In genomic region chr1:19504796-19505693, GRCh38 we compare ENCODE assay signal across 2 cellular contexts.
TF ChIP-seq lines count a peak whose summit lies in the region.

No MANE protein-coding gene starts in this region.

TF ChIP-seq in liver, 16 proteins besides CTCF, POLR2A, EP300 and RAD21 (continued from another document):
- TF ChIP-seq SP1 (IDR thresholded peaks at IDR 0.05): peak; percentile 33

TF ChIP-seq in GM23338, 12 proteins besides CTCF, POLR2A, EP300 and RAD21 (continued from another document):
- TF ChIP-seq, protein P1, sequence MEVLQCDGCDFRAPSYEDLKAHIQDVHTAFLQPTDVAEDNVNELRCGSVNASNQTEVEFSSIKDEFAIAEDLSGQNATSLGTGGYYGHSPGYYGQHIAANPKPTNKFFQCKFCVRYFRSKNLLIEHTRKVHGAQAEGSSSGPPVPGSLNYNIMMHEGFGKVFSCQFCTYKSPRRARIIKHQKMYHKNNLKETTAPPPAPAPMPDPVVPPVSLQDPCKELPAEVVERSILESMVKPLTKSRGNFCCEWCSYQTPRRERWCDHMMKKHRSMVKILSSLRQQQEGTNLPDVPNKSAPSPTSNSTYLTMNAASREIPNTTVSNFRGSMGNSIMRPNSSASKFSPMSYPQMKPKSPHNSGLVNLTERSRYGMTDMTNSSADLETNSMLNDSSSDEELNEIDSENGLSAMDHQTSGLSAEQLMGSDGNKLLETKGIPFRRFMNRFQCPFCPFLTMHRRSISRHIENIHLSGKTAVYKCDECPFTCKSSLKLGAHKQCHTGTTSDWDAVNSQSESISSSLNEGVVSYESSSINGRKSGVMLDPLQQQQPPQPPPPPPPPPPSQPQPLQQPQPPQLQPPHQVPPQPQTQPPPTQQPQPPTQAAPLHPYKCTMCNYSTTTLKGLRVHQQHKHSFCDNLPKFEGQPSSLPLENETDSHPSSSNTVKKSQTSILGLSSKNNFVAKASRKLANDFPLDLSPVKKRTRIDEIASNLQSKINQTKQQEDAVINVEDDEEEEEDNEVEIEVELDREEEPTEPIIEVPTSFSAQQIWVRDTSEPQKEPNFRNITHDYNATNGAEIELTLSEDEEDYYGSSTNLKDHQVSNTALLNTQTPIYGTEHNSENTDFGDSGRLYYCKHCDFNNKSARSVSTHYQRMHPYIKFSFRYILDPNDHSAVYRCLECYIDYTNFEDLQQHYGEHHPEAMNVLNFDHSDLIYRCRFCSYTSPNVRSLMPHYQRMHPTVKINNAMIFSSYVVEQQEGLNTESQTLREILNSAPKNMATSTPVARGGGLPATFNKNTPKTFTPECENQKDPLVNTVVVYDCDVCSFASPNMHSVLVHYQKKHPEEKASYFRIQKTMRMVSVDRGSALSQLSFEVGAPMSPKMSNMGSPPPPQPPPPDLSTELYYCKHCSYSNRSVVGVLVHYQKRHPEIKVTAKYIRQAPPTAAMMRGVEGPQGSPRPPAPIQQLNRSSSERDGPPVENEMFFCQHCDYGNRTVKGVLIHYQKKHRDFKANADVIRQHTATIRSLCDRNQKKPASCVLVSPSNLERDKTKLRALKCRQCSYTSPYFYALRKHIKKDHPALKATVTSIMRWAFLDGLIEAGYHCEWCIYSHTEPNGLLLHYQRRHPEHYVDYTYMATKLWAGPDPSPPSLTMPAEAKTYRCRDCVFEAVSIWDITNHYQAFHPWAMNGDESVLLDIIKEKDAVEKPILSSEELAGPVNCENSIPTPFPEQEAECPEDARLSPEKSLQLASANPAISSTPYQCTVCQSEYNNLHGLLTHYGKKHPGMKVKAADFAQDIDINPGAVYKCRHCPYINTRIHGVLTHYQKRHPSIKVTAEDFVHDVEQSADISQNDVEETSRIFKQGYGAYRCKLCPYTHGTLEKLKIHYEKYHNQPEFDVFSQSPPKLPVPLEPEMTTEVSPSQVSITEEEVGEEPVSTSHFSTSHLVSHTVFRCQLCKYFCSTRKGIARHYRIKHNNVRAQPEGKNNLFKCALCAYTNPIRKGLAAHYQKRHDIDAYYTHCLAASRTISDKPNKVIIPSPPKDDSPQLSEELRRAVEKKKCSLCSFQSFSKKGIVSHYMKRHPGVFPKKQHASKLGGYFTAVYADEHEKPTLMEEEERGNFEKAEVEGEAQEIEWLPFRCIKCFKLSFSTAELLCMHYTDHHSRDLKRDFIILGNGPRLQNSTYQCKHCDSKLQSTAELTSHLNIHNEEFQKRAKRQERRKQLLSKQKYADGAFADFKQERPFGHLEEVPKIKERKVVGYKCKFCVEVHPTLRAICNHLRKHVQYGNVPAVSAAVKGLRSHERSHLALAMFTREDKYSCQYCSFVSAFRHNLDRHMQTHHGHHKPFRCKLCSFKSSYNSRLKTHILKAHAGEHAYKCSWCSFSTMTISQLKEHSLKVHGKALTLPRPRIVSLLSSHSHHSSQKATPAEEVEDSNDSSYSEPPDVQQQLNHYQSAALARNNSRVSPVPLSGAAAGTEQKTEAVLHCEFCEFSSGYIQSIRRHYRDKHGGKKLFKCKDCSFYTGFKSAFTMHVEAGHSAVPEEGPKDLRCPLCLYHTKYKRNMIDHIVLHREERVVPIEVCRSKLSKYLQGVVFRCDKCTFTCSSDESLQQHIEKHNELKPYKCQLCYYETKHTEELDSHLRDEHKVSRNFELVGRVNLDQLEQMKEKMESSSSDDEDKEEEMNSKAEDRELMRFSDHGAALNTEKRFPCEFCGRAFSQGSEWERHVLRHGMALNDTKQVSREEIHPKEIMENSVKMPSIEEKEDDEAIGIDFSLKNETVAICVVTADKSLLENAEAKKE (CRISPR knock-in tag; IDR thresholded peaks at IDR 0.05): no peak
- TF ChIP-seq ETS1 (IDR thresholded peaks at IDR 0.05) (no peak), ZNF331 (CRISPR knock-in tag; IDR thresholded peaks at IDR 0.05; ENCODE audit: low read depth) (no peak), ZNF114 (CRISPR knock-in tag; IDR thresholded peaks at IDR 0.05) (no peak), CREB1 (CRISPR knock-in tag; IDR thresholded peaks at IDR 0.05; ENCODE audit: low read depth) (no peak), NANOG (IDR thresholded peaks at IDR 0.05; ENCODE audit: borderline replicate concordance) (no peak), EZH2 (IDR thresholded peaks at IDR 0.05; ENCODE audit: low read depth, unreplicated experiment) (no peak), EZH2phosphoT487 (IDR thresholded peaks at IDR 0.05; ENCODE audit: unreplicated experiment) (no peak)
- TF ChIP-seq, protein P2, sequence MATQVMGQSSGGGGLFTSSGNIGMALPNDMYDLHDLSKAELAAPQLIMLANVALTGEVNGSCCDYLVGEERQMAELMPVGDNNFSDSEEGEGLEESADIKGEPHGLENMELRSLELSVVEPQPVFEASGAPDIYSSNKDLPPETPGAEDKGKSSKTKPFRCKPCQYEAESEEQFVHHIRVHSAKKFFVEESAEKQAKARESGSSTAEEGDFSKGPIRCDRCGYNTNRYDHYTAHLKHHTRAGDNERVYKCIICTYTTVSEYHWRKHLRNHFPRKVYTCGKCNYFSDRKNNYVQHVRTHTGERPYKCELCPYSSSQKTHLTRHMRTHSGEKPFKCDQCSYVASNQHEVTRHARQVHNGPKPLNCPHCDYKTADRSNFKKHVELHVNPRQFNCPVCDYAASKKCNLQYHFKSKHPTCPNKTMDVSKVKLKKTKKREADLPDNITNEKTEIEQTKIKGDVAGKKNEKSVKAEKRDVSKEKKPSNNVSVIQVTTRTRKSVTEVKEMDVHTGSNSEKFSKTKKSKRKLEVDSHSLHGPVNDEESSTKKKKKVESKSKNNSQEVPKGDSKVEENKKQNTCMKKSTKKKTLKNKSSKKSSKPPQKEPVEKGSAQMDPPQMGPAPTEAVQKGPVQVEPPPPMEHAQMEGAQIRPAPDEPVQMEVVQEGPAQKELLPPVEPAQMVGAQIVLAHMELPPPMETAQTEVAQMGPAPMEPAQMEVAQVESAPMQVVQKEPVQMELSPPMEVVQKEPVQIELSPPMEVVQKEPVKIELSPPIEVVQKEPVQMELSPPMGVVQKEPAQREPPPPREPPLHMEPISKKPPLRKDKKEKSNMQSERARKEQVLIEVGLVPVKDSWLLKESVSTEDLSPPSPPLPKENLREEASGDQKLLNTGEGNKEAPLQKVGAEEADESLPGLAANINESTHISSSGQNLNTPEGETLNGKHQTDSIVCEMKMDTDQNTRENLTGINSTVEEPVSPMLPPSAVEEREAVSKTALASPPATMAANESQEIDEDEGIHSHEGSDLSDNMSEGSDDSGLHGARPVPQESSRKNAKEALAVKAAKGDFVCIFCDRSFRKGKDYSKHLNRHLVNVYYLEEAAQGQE (IDR thresholded peaks at IDR 0.05; ENCODE audit: unreplicated experiment): no peak
